ENCODE assay signal across 20 cellular contexts in the genomic region with DNA sequence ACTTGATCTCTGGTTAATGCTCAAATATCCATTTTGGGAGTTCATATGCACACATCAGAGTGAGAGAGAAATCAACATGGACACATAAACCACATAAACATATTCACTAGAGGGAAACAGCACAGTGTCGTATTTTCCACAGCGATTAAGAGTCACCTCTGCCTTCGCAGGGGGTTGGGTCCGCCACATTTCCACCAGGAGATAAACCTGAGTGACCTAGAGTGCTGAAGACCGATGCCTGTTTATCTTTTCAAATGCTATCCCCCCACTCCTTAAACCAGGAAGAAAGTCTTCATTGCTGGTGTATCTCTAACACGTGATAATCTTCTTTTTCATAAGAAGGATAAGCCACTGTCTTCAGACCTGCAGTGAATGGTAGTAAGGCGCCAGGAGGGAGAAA.
"Had no signal": no experiment of that assay in that cellular context is flagged by ENCODE, and none has a peak within 500 bp of the region (broad histone marks: within the 10 kb centered on the region; RNA-seq: fewer than 3 reads in every experiment).

No MANE protein-coding gene starts in this region.

- H3K27me3 ChIP-seq: foreskin keratinocyte, suprapubic skin, vagina had no signal

- H3K4me1 ChIP-seq: foreskin keratinocyte, vagina had no signal

- FAIRE-seq: kidney had no signal

- H3K4me3 ChIP-seq: lung, suprapubic skin, vagina had no signal

- H3K9me3 Mint-ChIP-seq: dendritic cell treated with granulocyte-macrophage colony-stimulating factor and Interleukin-4, amounts not matched to agents 40 ng/mL and 50 ng/mL, for 4 days; stimulated activated naive CD8-positive, alpha-beta T cell treated with anti-CD3 and anti-CD28 coated beads, Interleukin-15, amount 100 ng/mL, for 72 hours had no signal

- H3K9me3 ChIP-seq: suprapubic skin, vagina had no signal

- H3K27me3 Mint-ChIP-seq: activated CD4-positive, alpha-beta T cell treated with anti-CD3 and anti-CD28 coated beads, Interleukin-2, amount 10 ng/mL, durations not matched to agents 24 days and 14 days; brain; dendritic cell treated with granulocyte-macrophage colony-stimulating factor and Interleukin-4, amounts not matched to agents 40 ng/mL and 50 ng/mL, for 4 days; naive thymus-derived CD4-positive, alpha-beta T cell; stimulated activated naive CD8-positive, alpha-beta T cell treated with anti-CD3 and anti-CD28 coated beads, Interleukin-15, amount 100 ng/mL, for 72 hours had no signal

- H3K27ac ChIP-seq: foreskin keratinocyte, suprapubic skin, vagina had no signal

- H3K4me3 Mint-ChIP-seq: activated CD4-positive, alpha-beta T cell treated with anti-CD3 and anti-CD28 coated beads, Interleukin-2, amount 10 ng/mL, durations not matched to agents 24 days and 14 days; activated naive CD4-positive, alpha-beta T cell treated with anti-CD3 and anti-CD28 coated beads for 36 hours; brain; dendritic cell treated with granulocyte-macrophage colony-stimulating factor and Interleukin-4, amounts not matched to agents 40 ng/mL and 50 ng/mL, for 4 days; naive thymus-derived CD4-positive, alpha-beta T cell; stimulated activated naive CD8-positive, alpha-beta T cell treated with anti-CD3 and anti-CD28 coated beads, Interleukin-15, amount 100 ng/mL, for 72 hours had no signal

- ATAC-seq: foreskin keratinocyte; naive thymus-derived CD4-positive, alpha-beta T cell; stimulated activated naive CD8-positive, alpha-beta T cell treated with anti-CD3 and anti-CD28 coated beads, Interleukin-15, amount 100 ng/mL, for 72 hours had no signal

- DNase-seq: activated CD4-positive, alpha-beta T cell treated with anti-CD3 and anti-CD28 coated beads, Interleukin-2, amount 10 ng/mL, durations not matched to agents 24 days and 14 days; activated naive CD4-positive, alpha-beta T cell treated with anti-CD3 and anti-CD28 coated beads for 36 hours; activated T-cell treated with anti-CD3 and anti-CD28 coated beads, Interleukin-2, amount 50 U/mL, for 1 hour; anterior cingulate cortex; effector CD4-positive, alpha-beta T cell; erythroblast; foreskin keratinocyte; kidney; naive thymus-derived CD4-positive, alpha-beta T cell; retina; stimulated activated CD4-positive, alpha-beta T cell treated with anti-CD3 and anti-CD28 coated beads, Interleukin-2, amount 100 ng/mL, for 48 hours; stimulated activated naive CD8-positive, alpha-beta T cell treated with anti-CD3 and anti-CD28 coated beads, Interleukin-15, amount 100 ng/mL, for 72 hours; T-helper 1 cell; trophoblast cell had no signal

- H3K36me3 ChIP-seq: suprapubic skin, vagina had no signal

- H3K27ac Mint-ChIP-seq: activated CD4-positive, alpha-beta T cell treated with anti-CD3 and anti-CD28 coated beads, Interleukin-2, amount 10 ng/mL, durations not matched to agents 24 days and 14 days; activated naive CD4-positive, alpha-beta T cell treated with anti-CD3 and anti-CD28 coated beads for 36 hours; brain; progenitor cell of endocrine pancreas had no signal
